In genomic region chr2:195555971-195556370, GRCh38 we compare ENCODE assay signal across 17 cellular contexts.
DNase-seq lines count a peak whose midpoint lies in the region; ATAC-seq and TF ChIP-seq lines count a peak whose summit lies in the region.
"Had no signal": no experiment of that assay in that cellular context is flagged by ENCODE, and none has a peak within 500 bp of the region (broad histone marks: within the 10 kb centered on the region; RNA-seq: fewer than 3 reads in every experiment).

No MANE protein-coding gene starts in this region.

- no peaks in the 10 kb centered on the region for H3K27me3 Mint-ChIP-seq in activated CD8-positive, alpha-beta T cell treated with anti-CD3 and anti-CD28 coated beads, Interleukin-2, amount 10 ng/mL, durations not matched to agents 7 days and 5 days (ENCODE audit: low read depth)
- H3K27me3 Mint-ChIP-seq in activated CD8-positive, alpha-beta T cell treated with anti-CD3 and anti-CD28 coated beads for 36 hours, result no peaks in the 10 kb centered on the region
- no peaks in the 10 kb centered on the region for H3K27me3 Mint-ChIP-seq in CD4-positive, CD25-positive, alpha-beta regulatory T cell
- no peaks in the 10 kb centered on the region for H3K27me3 Mint-ChIP-seq in T-helper 17 cell

- POLR2A ChIA-PET in activated CD8-positive, alpha-beta T cell treated with anti-CD3 and anti-CD28 coated beads, Interleukin-2, amount 10 ng/mL, durations not matched to agents 7 days and 5 days (lab: Charles Lee), result interaction anchor here (0.5 to 8.9 kb wide), 3 partner anchors 10 to 102 kb away, joined by 3 to 148 read pairs (median 5); partner anchors contain the start of gene SLC39A10
- POLR2A ChIA-PET in activated CD8-positive, alpha-beta T cell treated with anti-CD3 and anti-CD28 coated beads for 36 hours (lab: Charles Lee), result interaction anchor here (0.6 to 1.5 kb wide), 3 partner anchors 13 to 734 kb away, joined by 3 read pairs; no protein-coding TSS in a partner anchor

- no peak for ATAC-seq in activated CD8-positive, alpha-beta T cell treated with anti-CD3 and anti-CD28 coated beads, Interleukin-2, amount 10 ng/mL, durations not matched to agents 7 days and 5 days
- no peak for ATAC-seq in activated CD8-positive, alpha-beta T cell treated with anti-CD3 and anti-CD28 coated beads for 36 hours
- ATAC-seq in CD4-positive, CD25-positive, alpha-beta regulatory T cell (ENCODE audit: low read depth in 2 of 2), result no peak
- ATAC-seq in DND-41 (ENCODE audit: insufficient read depth, low read depth) (no peak), T-helper 17 cell (no peak), GM18519 (IDR thresholded peaks at IDR 0.05; ENCODE audit: low FRiP score, unreplicated experiment) (no peak)
- ATAC-seq: Right ventricle myocardium inferior had no signal

- H3K4me2 ChIP-seq in DND-41 (ENCODE audit: insufficient read depth, low read length), result no peak overlapping the region

- H3K4me1 ChIP-seq in CD4-positive, CD25-positive, alpha-beta regulatory T cell (ENCODE audit: control insufficient read depth, insufficient read depth, low read length, poor library complexity, severe bottlenecking), result peaks cover 63% of the 10 kb centered on the region
- peaks cover 65% of the 10 kb centered on the region for H3K4me1 ChIP-seq in DND-41 (ENCODE audit: insufficient read depth, low read length)

- H3K9me3 ChIP-seq in CD4-positive, CD25-positive, alpha-beta regulatory T cell (ENCODE audit: control insufficient read depth in 2 of 2, low read length in 2 of 2), result no peaks in the 10 kb centered on the region
- H3K9me3 ChIP-seq in DND-41 (ENCODE audit: insufficient read depth, low read length, severe bottlenecking), result no peaks in the 10 kb centered on the region
- no peaks in the 10 kb centered on the region for H3K9me3 ChIP-seq in T-helper 17 cell (ENCODE audit: control insufficient read depth, low read length, poor library complexity, severe bottlenecking)
- H3K9me3 ChIP-seq: MG63, SJSA1 had no signal

- CTCF ChIA-PET in activated CD8-positive, alpha-beta T cell treated with anti-CD3 and anti-CD28 coated beads, Interleukin-2, amount 10 ng/mL, durations not matched to agents 7 days and 5 days (lab: Charles Lee), result interaction anchor here (1.0 to 1.6 kb wide), 4 partner anchors 13 to 104 kb away, joined by 3 to 6 read pairs (median 4); no protein-coding TSS in a partner anchor
- CTCF ChIA-PET in activated CD8-positive, alpha-beta T cell treated with anti-CD3 and anti-CD28 coated beads for 36 hours (lab: Charles Lee), result interaction anchor here (1.0 to 2.0 kb wide), 2 partner anchors 9 to 104 kb away, joined by 4 to 6 read pairs; no protein-coding TSS in a partner anchor

- H3K4me1 Mint-ChIP-seq in activated CD8-positive, alpha-beta T cell treated with anti-CD3 and anti-CD28 coated beads, Interleukin-2, amount 10 ng/mL, durations not matched to agents 7 days and 5 days (ENCODE audit: low read depth), result peaks cover 72% of the 10 kb centered on the region
- peaks cover 51% of the 10 kb centered on the region for H3K4me1 Mint-ChIP-seq in activated CD8-positive, alpha-beta T cell treated with anti-CD3 and anti-CD28 coated beads for 36 hours (ENCODE audit: low read depth)
- peaks cover 28 to 67% (median 55%) of the 10 kb centered on the region in 4 donors for H3K4me1 Mint-ChIP-seq in CD4-positive, CD25-positive, alpha-beta regulatory T cell
- H3K4me1 Mint-ChIP-seq in T-helper 17 cell, result peaks cover 32% of the 10 kb centered on the region

- H3K9ac ChIP-seq in DND-41 (ENCODE audit: low read depth, low read length), result no peak overlapping the region
- H3K9ac ChIP-seq: BLaER1 treated with 17β-estradiol and CSF1 and Interleukin-3, amounts not matched to agents 10 nM and 100 nM had no signal

- DNase-seq in activated CD8-positive, alpha-beta T cell treated with anti-CD3 and anti-CD28 coated beads, Interleukin-2, amount 10 ng/mL, durations not matched to agents 7 days and 5 days, result no peak
- no peak for DNase-seq in activated CD8-positive, alpha-beta T cell treated with anti-CD3 and anti-CD28 coated beads for 36 hours
- DNase-seq in CD4-positive, CD25-positive, alpha-beta regulatory T cell, result no peak
- no peak for DNase-seq in DND-41
- DNase-seq in T-helper 17 cell, result no peak
- no peak for DNase-seq in stimulated activated CD8-positive, alpha-beta memory T cell treated with anti-CD3 and anti-CD28 coated beads, Interleukin-4, amount 100 ng/mL, for 48 hours
- DNase-seq: GDM1, MG63, NCI-H1436, NCI-H187 treated with DMSO at 0.1 percent for 48 hours, NCI-H2227 treated with DMSO at 0.1 percent for 48 hours, NCI-H510A, NCI-H748 treated with DMSO at 0.1 percent for 48 hours had no signal

- H3K4me3 ChIP-seq in CD4-positive, CD25-positive, alpha-beta regulatory T cell (ENCODE audit: low read depth, low read length), result peak overlapping the region; percentile 23
- no peak overlapping the region for H3K4me3 ChIP-seq in DND-41 (ENCODE audit: low read depth in 1 of 2, low read length in 2 of 2)
- H3K4me3 ChIP-seq: BLaER1 treated with 17β-estradiol and CSF1 and Interleukin-3, amounts not matched to agents 10 nM and 100 nM; MG63; SJSA1 had no signal

- H3K27ac ChIP-seq in CD4-positive, CD25-positive, alpha-beta regulatory T cell (ENCODE audit: insufficient read depth, low read length, poor library complexity, severe bottlenecking), result no peak overlapping the region
- H3K27ac ChIP-seq in DND-41 (ENCODE audit: low read length), result peak overlapping the region; percentile 98
- H3K27ac ChIP-seq: SJSA1 had no signal

- no peaks in the 10 kb centered on the region for H3K9me3 Mint-ChIP-seq in activated CD8-positive, alpha-beta T cell treated with anti-CD3 and anti-CD28 coated beads, Interleukin-2, amount 10 ng/mL, durations not matched to agents 7 days and 5 days (ENCODE audit: insufficient read depth)
- H3K9me3 Mint-ChIP-seq in activated CD8-positive, alpha-beta T cell treated with anti-CD3 and anti-CD28 coated beads for 36 hours, result peaks cover 12% of the 10 kb centered on the region
- H3K9me3 Mint-ChIP-seq in CD4-positive, CD25-positive, alpha-beta regulatory T cell, result peaks cover 0 to 5% (median 0%) of the 10 kb centered on the region in 7 donors

- intact Hi-C loops in activated CD8-positive, alpha-beta T cell treated with anti-CD3 and anti-CD28 coated beads for 36 hours (cut with micrococcal nuclease), result no loop called here

- no peak overlapping the region for H3K4me3 Mint-ChIP-seq in activated CD8-positive, alpha-beta T cell treated with anti-CD3 and anti-CD28 coated beads, Interleukin-2, amount 10 ng/mL, durations not matched to agents 7 days and 5 days
- no peak overlapping the region for H3K4me3 Mint-ChIP-seq in activated CD8-positive, alpha-beta T cell treated with anti-CD3 and anti-CD28 coated beads for 36 hours
- H3K4me3 Mint-ChIP-seq in CD4-positive, CD25-positive, alpha-beta regulatory T cell, result peak overlapping the region in 1 of 4 donors; percentile 36
- H3K4me3 Mint-ChIP-seq in T-helper 17 cell, result no peak overlapping the region

- TF ChIP-seq CTCF in activated CD8-positive, alpha-beta T cell treated with anti-CD3 and anti-CD28 coated beads for 36 hours (IDR thresholded peaks at IDR 0.05), result no peak
- TF ChIP-seq CTCF in DND-41 (IDR thresholded peaks at IDR 0.05; ENCODE audit: borderline replicate concordance, extremely low read depth, low read length, poor library complexity, severe bottlenecking), result no peak

- peak overlapping the region; percentile 34 for H3K27ac Mint-ChIP-seq in activated CD8-positive, alpha-beta T cell treated with anti-CD3 and anti-CD28 coated beads, Interleukin-2, amount 10 ng/mL, durations not matched to agents 7 days and 5 days
- H3K27ac Mint-ChIP-seq in activated CD8-positive, alpha-beta T cell treated with anti-CD3 and anti-CD28 coated beads for 36 hours, result no peak overlapping the region
- peak overlapping the region in 2 of 3 donors; percentile 46 to 58 for H3K27ac Mint-ChIP-seq in CD4-positive, CD25-positive, alpha-beta regulatory T cell
- H3K27ac Mint-ChIP-seq in T-helper 17 cell, result peak overlapping the region; percentile 69

- H3K27me3 ChIP-seq in CD4-positive, CD25-positive, alpha-beta regulatory T cell (ENCODE audit: control insufficient read depth, insufficient read depth, low read length), result no peaks in the 10 kb centered on the region
- H3K27me3 ChIP-seq in DND-41 (ENCODE audit: insufficient read depth, low read length, poor library complexity), result no peaks in the 10 kb centered on the region
- H3K27me3 ChIP-seq: BLaER1 treated with 17β-estradiol and CSF1 and Interleukin-3, amounts not matched to agents 10 nM and 100 nM; MG63; SJSA1 had no signal

- no peaks in the 10 kb centered on the region for H3K36me3 ChIP-seq in CD4-positive, CD25-positive, alpha-beta regulatory T cell (ENCODE audit: control insufficient read depth, insufficient read depth, low read length)
- H3K36me3 ChIP-seq in DND-41 (ENCODE audit: insufficient read depth, low read length), result no peaks in the 10 kb centered on the region
- H3K36me3 ChIP-seq: MG63, SJSA1 had no signal

- H4K20me1 ChIP-seq in DND-41 (ENCODE audit: insufficient read depth, low read length), result no peaks in the 10 kb centered on the region
- H4K20me1 ChIP-seq: BLaER1 treated with 17β-estradiol and CSF1 and Interleukin-3, amounts not matched to agents 10 nM and 100 nM had no signal

- peaks cover 50% of the 10 kb centered on the region for H3K36me3 Mint-ChIP-seq in activated CD8-positive, alpha-beta T cell treated with anti-CD3 and anti-CD28 coated beads, Interleukin-2, amount 10 ng/mL, durations not matched to agents 7 days and 5 days (ENCODE audit: low read depth)
- H3K36me3 Mint-ChIP-seq in activated CD8-positive, alpha-beta T cell treated with anti-CD3 and anti-CD28 coated beads for 36 hours (ENCODE audit: low read depth), result peaks cover 31% of the 10 kb centered on the region
- H3K36me3 Mint-ChIP-seq in CD4-positive, CD25-positive, alpha-beta regulatory T cell, result no peaks in the 10 kb centered on the region
- peaks cover 4% of the 10 kb centered on the region for H3K36me3 Mint-ChIP-seq in T-helper 17 cell (ENCODE audit: low read depth)

- peaks cover 1% of the 10 kb centered on the region; the same call in 1 of the 2 replicates for H3K79me2 ChIP-seq in DND-41 (ENCODE audit: insufficient read depth, low read length)

- no peak overlapping the region for H2AFZ ChIP-seq in DND-41 (ENCODE audit: low read depth, low read length)
